24 cellular contexts compared by ENCODE assay signal in genomic region chr1:46019348-46019747, GRCh38.
"Had no signal": no experiment of that assay in that cellular context is flagged by ENCODE, and none has a peak within 500 bp of the region (broad histone marks: within the 10 kb centered on the region; RNA-seq: fewer than 3 reads in every experiment).

No MANE protein-coding gene starts in this region.

- H3K4me3 ChIP-seq: breast epithelium, colonic mucosa, sigmoid colon, stomach, thyroid gland had no signal

- H3K27ac ChIP-seq: breast epithelium, colonic mucosa, epithelial cell of prostate, neutrophil, sigmoid colon, stomach, thyroid gland had no signal

- H3K36me3 ChIP-seq: breast epithelium, colonic mucosa had no signal

- ATAC-seq: activated CD4-positive, alpha-beta T cell treated with anti-CD3 and anti-CD28 coated beads for 36 hours; activated CD8-positive, alpha-beta memory T cell treated with anti-CD3 and anti-CD28 coated beads, Interleukin-2, amount 10 ng/mL, durations not matched to agents 7 days and 5 days; activated CD8-positive, alpha-beta T cell treated with anti-CD3 and anti-CD28 coated beads, Interleukin-2, amount 10 ng/mL, durations not matched to agents 7 days and 5 days; activated naive CD8-positive, alpha-beta T cell treated with anti-CD3 and anti-CD28 coated beads, Interleukin-2, amount 50 U/mL, for 24 hours; stimulated activated memory B cell treated with anti-CD40 and anti-IgM and Interleukin-4, amounts not matched to agents 10 μg/mL and 1 μg/mL and 100 μg/mL, for 72 hours; T-cell had no signal

- H3K4me1 ChIP-seq: breast epithelium, colonic mucosa, sigmoid colon, stomach, thyroid gland had no signal

- H3K27me3 ChIP-seq: breast epithelium, colonic mucosa, neutrophil, sigmoid colon, stomach, thyroid gland had no signal

- DNase-seq: activated CD4-positive, alpha-beta T cell treated with anti-CD3 and anti-CD28 coated beads for 36 hours; activated CD4-positive, CD25-positive, alpha-beta regulatory T cell; activated CD8-positive, alpha-beta memory T cell treated with anti-CD3 and anti-CD28 coated beads, Interleukin-2, amount 10 ng/mL, durations not matched to agents 7 days and 5 days; activated CD8-positive, alpha-beta T cell treated with anti-CD3 and anti-CD28 coated beads, Interleukin-2, amount 10 ng/mL, durations not matched to agents 7 days and 5 days; activated naive CD8-positive, alpha-beta T cell treated with anti-CD3 and anti-CD28 coated beads, Interleukin-2, amount 50 U/mL, for 24 hours; activated T-cell treated with anti-CD3 and anti-CD28 coated beads, Interleukin-2, amount 50 U/mL, for 48 hours; amygdala; cerebellar nuclear complex; colonic mucosa; effector CD8-positive, alpha-beta T cell; glutamatergic neuron; hippocampal formation; sigmoid colon; small intestine; stimulated activated CD4-positive, alpha-beta T cell treated with anti-CD3 and anti-CD28 coated beads, Interleukin-1b, Interleukin-23, amount 100 ng/mL, for 48 hours; stimulated activated CD4-positive, alpha-beta T cell treated with anti-CD3 and anti-CD28 coated beads, Interleukin-4, amount 100 ng/mL, for 4 hours; stimulated activated CD8-positive, alpha-beta memory T cell treated with anti-CD3 and anti-CD28 coated beads, Interleukin-4, amount 100 ng/mL, for 48 hours; stomach; T-cell; thyroid gland had no signal

- H3K9me3 ChIP-seq: breast epithelium, colonic mucosa, neutrophil, sigmoid colon, stomach, thyroid gland had no signal
